9 cellular contexts compared by ENCODE assay signal in genomic region chr17:80892900-80893603, GRCh38.
A peak's percentile ranks its signal among the peaks of the same experiment; 100 is the strongest.
DNase-seq lines count a peak whose midpoint lies in the region; ATAC-seq, FAIRE-seq and TF ChIP-seq lines count a peak whose summit lies in the region.
"Had no signal": no experiment of that assay in that cellular context is flagged by ENCODE, and none has a peak within 500 bp of the region (broad histone marks: within the 10 kb centered on the region; RNA-seq: fewer than 3 reads in every experiment).

No MANE protein-coding gene starts in this region.

- FAIRE-seq in HepG2 (lab: Jason Lieb, UNC): no peak
- FAIRE-seq: TTC549 had no signal

- TF ChIP-seq EP300 in HepG2 (IDR thresholded peaks at IDR 0.05; ENCODE audit: low read depth in 2 of 2, low read length in 2 of 2) (no peak), HepG2 (CRISPR knock-in tag; IDR thresholded peaks at IDR 0.05; ENCODE audit: borderline replicate concordance) (no peak)

- BruUV-seq in HepG2 (replicated peaks; lab: Mats Ljungman, UMichigan): no TSS peak

- peak overlapping the region; percentile 96 for H3K27ac Mint-ChIP-seq in activated CD8-positive, alpha-beta memory T cell treated with anti-CD3 and anti-CD28 coated beads, Interleukin-2, amount 10 ng/mL, durations not matched to agents 7 days and 5 days

- POLR2A ChIA-PET in HepG2 (lab: Yijun Ruan, JAX): no interaction called here

- TF ChIP-seq POLR2A in HepG2 (IDR thresholded peaks at IDR 0.05; ENCODE audit: insufficient read depth in 1 of 2, low read depth in 2 of 2, low read length in 2 of 2): no peak
- no peak for TF ChIP-seq POLR2A in right lobe of liver (IDR thresholded peaks at IDR 0.05)

- peaks cover 30 to 73% of the 10 kb centered on the region in 2 experiments for H3K36me3 ChIP-seq in HepG2 (replicated peaks in 1 of 2; ENCODE audit: control insufficient read depth in 1 of 2, insufficient read depth in 2 of 2, low read length in 2 of 2)
- peaks cover 0 to 9% (median 0%) of the 10 kb centered on the region in 4 donors for H3K36me3 ChIP-seq in right lobe of liver

- peaks cover 80% of the 10 kb centered on the region for H3K36me3 Mint-ChIP-seq in activated CD8-positive, alpha-beta memory T cell treated with anti-CD3 and anti-CD28 coated beads, Interleukin-2, amount 10 ng/mL, durations not matched to agents 7 days and 5 days

- no peak overlapping the region for H3K4me2 ChIP-seq in HepG2 (ENCODE audit: low read depth, low read length)

- peak overlapping the region; percentile 85 for H3K4me3 Mint-ChIP-seq in activated CD8-positive, alpha-beta memory T cell treated with anti-CD3 and anti-CD28 coated beads, Interleukin-2, amount 10 ng/mL, durations not matched to agents 7 days and 5 days

- DNase-seq in HepG2 (ENCODE audit: low spot score) (no peak), right lobe of liver (no peak), fibroblast of the aortic adventitia (ENCODE audit: low read depth) (peak; percentile 27), NCI-H2081 (lab: John Stamatoyannopoulos, UW) (no peak), NCI-H187 treated with DMSO at 0.1 percent for 48 hours (lab: John Stamatoyannopoulos, UW) (no peak), mucosa of gallbladder (ENCODE audit: low spot score) (no peak)
- DNase-seq in activated CD8-positive, alpha-beta memory T cell treated with anti-CD3 and anti-CD28 coated beads, Interleukin-2, amount 10 ng/mL, durations not matched to agents 7 days and 5 days: peak; percentile 85

- H3K79me2 ChIP-seq in HepG2 (ENCODE audit: insufficient read depth, low read length): no peaks in the 10 kb centered on the region

- no peaks in the 10 kb centered on the region for H3K27me3 ChIP-seq in HepG2 (ENCODE audit: control insufficient read depth in 1 of 2, insufficient read depth in 2 of 2, low read length in 2 of 2)
- no peaks in the 10 kb centered on the region for H3K27me3 ChIP-seq in right lobe of liver

- no peak overlapping the region for H3K9ac ChIP-seq in HepG2 (ENCODE audit: insufficient read depth, low read depth, low read length)

- H3K9me3 Mint-ChIP-seq in activated CD8-positive, alpha-beta memory T cell treated with anti-CD3 and anti-CD28 coated beads, Interleukin-2, amount 10 ng/mL, durations not matched to agents 7 days and 5 days (ENCODE audit: low read depth): no peaks in the 10 kb centered on the region

- H3K27ac ChIP-seq in HepG2 (ENCODE audit: extremely low read length, insufficient read depth, low read length) (no peak overlapping the region), right lobe of liver (no peak overlapping the region), temporal lobe (ENCODE audit: low read depth, low read length) (peak overlapping the region; percentile 57)

- in situ Hi-C loops in HepG2 (cut with HindIII; ENCODE audit: extremely low pct_ligation_motif_present, low pct_unique_long_range_greater_than_20kb): no loop called here

- H3K4me1 ChIP-seq in HepG2 (ENCODE audit: insufficient read depth, low read length) (no peaks in the 10 kb centered on the region), right lobe of liver (no peaks in the 10 kb centered on the region)

- ATAC-seq in HepG2 (no peak), right lobe of liver (no peak)
- peak; percentile 11 for ATAC-seq in activated CD8-positive, alpha-beta memory T cell treated with anti-CD3 and anti-CD28 coated beads, Interleukin-2, amount 10 ng/mL, durations not matched to agents 7 days and 5 days

- peaks cover 93% of the 10 kb centered on the region for H3K4me1 Mint-ChIP-seq in activated CD8-positive, alpha-beta memory T cell treated with anti-CD3 and anti-CD28 coated beads, Interleukin-2, amount 10 ng/mL, durations not matched to agents 7 days and 5 days

- H3K9me3 ChIP-seq in HepG2 (ENCODE audit: low read length) (no peaks in the 10 kb centered on the region), right lobe of liver (no peaks in the 10 kb centered on the region)

- H3K27me3 Mint-ChIP-seq in activated CD8-positive, alpha-beta memory T cell treated with anti-CD3 and anti-CD28 coated beads, Interleukin-2, amount 10 ng/mL, durations not matched to agents 7 days and 5 days: no peaks in the 10 kb centered on the region

- no peak for TF ChIP-seq CTCF in HepG2 (CRISPR knock-in tag; IDR thresholded peaks at IDR 0.05)
- no peak for TF ChIP-seq CTCF in right lobe of liver (IDR thresholded peaks at IDR 0.05)
- no peak for TF ChIP-seq CTCF in fibroblast of the aortic adventitia (IDR thresholded peaks at IDR 0.05; ENCODE audit: insufficient read depth, low read length)

- H2AFZ ChIP-seq in HepG2 (ENCODE audit: low read length): no peak overlapping the region

- H3K4me3 ChIP-seq in HepG2 (replicated peaks in 1 of 3; ENCODE audit: insufficient read depth in 1 of 3, low read depth in 2 of 3, low read length in 3 of 3) (no peak overlapping the region), right lobe of liver (no peak overlapping the region), fibroblast of the aortic adventitia (ENCODE audit: low read depth, low read length) (no peak overlapping the region)

- WGBS in HepG2 (ENCODE audit: low lambda C conversion rate): 96% methylated on average over 27 of the region's 31 CpGs
- WGBS in right lobe of liver (ENCODE audit: insufficient coverage, low coverage, low lambda C conversion rate, missing lambda C conversion rate): 0% methylated on average over 1 of the region's 31 CpGs

- CTCF ChIA-PET in HepG2 (lab: Yijun Ruan, JAX; ENCODE audit: low intra/inter-chr PET ratio, low total read pairs): no interaction called here
- CTCF ChIA-PET in activated CD8-positive, alpha-beta memory T cell treated with anti-CD3 and anti-CD28 coated beads, Interleukin-2, amount 10 ng/mL, durations not matched to agents 7 days and 5 days (lab: Charles Lee): interaction anchor here (0.6 to 3.4 kb wide), 16 partner anchors 13 to 638 kb away, joined by 3 to 19 read pairs (median 4); no protein-coding TSS in a partner anchor

- TF ChIP-seq RAD21 in HepG2 (CRISPR knock-in tag; IDR thresholded peaks at IDR 0.05): no peak

- intact Hi-C loops in HepG2 (cut with micrococcal nuclease; ENCODE audit: unreplicated experiment): no loop called here
- intact Hi-C loops in right lobe of liver (cut with DNase I): no loop called here

- no peaks in the 10 kb centered on the region for H4K20me1 ChIP-seq in HepG2 (ENCODE audit: insufficient read depth, low read length)

TF ChIP-seq in HepG2, 621 proteins besides CTCF, POLR2A, EP300 and RAD21:
- TF ChIP-seq GATA4 (IDR thresholded peaks at IDR 0.05; ENCODE audit: borderline replicate concordance, low read depth) (no peak), HNRNPLL (IDR thresholded peaks at IDR 0.05; ENCODE audit: low read depth, low read length, poor library complexity, severe bottlenecking) (no peak), GABPA (IDR thresholded peaks at IDR 0.05; ENCODE audit: low read depth, low read length) (0 out of 2 replicates have a peak, but pooled peaks have one; percentile 4), GABPA (CRISPR knock-in tag; IDR thresholded peaks at IDR 0.05; ENCODE audit: low read depth) (no peak), AGO2 (optimal IDR thresholded peaks at IDR 0.05; ENCODE audit: low read depth, low read length) (peak; percentile 21)
TF ChIP-seq in HepG2: peak in this region for 2.

Comparison
In these comparisons a context has a peak if more than half of its experiments do, and no peak if none do; other contexts are left out.
1. DNase-seq: peak in activated CD8-positive, alpha-beta memory T cell treated with anti-CD3 and anti-CD28 coated beads, Interleukin-2, amount 10 ng/mL, durations not matched to agents 7 days and 5 days (single experiment) and fibroblast of the aortic adventitia (single experiment); none in HepG2 (single experiment), right lobe of liver (0 of 3), NCI-H2081 (0 of 2), NCI-H187 treated with DMSO at 0.1 percent for 48 hours (single experiment) and mucosa of gallbladder (single experiment).